ENCODE assay signal across 8 cellular contexts in the genomic region with DNA sequence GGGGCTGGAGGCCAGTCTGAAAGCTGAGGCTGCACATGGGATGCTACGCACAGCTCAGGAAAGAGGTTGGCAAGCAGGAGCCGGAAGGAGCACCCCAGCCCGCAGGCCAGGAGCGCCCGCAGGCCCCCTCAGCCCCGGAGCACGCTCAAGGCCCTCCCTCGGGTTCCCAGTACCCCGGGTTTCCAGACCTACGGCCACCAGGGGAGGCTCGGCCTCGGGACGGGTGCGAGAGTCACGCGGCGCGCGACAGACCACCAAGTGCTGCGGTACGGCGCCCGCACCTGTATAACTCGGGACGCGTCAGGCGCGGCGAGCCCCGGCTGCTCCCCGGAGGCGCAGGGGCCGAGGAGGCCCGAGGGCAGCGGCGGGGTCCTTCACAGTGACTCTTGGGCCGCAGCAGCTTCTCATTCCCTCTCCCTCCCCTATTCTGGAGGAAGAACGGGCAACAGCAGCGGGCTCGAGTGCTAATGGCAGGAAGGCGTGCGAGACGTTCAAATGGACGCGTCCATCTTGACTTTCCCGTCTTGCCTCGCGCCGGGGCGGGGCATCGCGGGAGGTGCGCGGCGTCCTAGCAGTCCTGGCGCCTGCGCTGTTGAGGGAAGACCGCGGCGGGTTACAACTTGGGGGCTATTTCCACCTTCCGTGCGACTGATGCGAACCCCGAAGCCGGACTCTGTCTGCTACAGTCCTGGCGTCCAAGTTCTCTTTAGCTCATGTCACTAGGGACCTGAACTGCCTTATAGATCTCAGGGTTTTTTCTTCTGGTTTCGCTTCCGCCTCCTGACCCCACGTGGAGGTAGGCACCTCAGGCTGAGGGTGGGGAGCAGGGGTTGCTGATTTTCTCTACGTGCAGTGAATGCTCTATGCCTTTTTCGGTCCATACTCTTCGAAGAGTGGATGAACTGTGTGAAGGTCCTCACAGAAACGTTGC. TPM values are rescaled to one million over a fixed set of nuclear protein-coding genes. Genes with fewer than 3 reads are reported as not detected.
DNase-seq lines count a peak whose midpoint lies in the region; ATAC-seq and TF ChIP-seq lines count a peak whose summit lies in the region.

Gene ANAPC1, minus strand, starts transcription at position 533 of the 931 bp plus-strand sequence. CDS start 3,368 bp downstream, outside the sequence.

- WGBS in trophoblast cell (ENCODE audit: extremely low coverage, insufficient coverage, insufficient read length) = no CpG with 5 or more reads among the region's 73 CpGs

- H3K27me3 ChIP-seq in SU-DHL-6 (ENCODE audit: low read length) = no peaks in the 10 kb centered on the region
- H3K27me3 ChIP-seq in trophoblast cell (ENCODE audit: insufficient read depth, low read length) = no peaks in the 10 kb centered on the region
- H3K27me3 ChIP-seq in tibial artery = no peaks in the 10 kb centered on the region

- H4K20me1 ChIP-seq in SU-DHL-6 (ENCODE audit: low read depth, low read length) = no peaks in the 10 kb centered on the region

- H2AFZ ChIP-seq in SU-DHL-6 (ENCODE audit: low read depth, low read length, severe bottlenecking) = peak within 1 kb of the TSS; percentile 75
- peak within 1 kb of the TSS; percentile 90 for H2AFZ ChIP-seq in trophoblast cell (ENCODE audit: insufficient read depth, low read length, poor library complexity)

- H3K14ac ChIP-seq in trophoblast cell (ENCODE audit: low read length) = peak within 1 kb of the TSS; percentile 90

- TF ChIP-seq CTCF in NB4 (IDR thresholded peaks at IDR 0.05; ENCODE audit: low read depth, low read length) (no peak), SU-DHL-6 (IDR thresholded peaks at IDR 0.05; ENCODE audit: insufficient read depth, low read length, poor library complexity, severe bottlenecking) (no peak), tibial artery (IDR thresholded peaks at IDR 0.05) (no peak)

- DNase-seq in NB4 (ENCODE audit: low read depth) (peak; percentile 96), Right ventricle myocardium superior (peak; percentile 92), trophoblast cell (peak; percentile 84 to 85), tibial artery (peak; percentile 84 to 85)
- DNase-seq in activated naive CD8-positive, alpha-beta T cell treated with anti-CD3 and anti-CD28 coated beads for 36 hours = peak; percentile 92

- peak within 1 kb of the TSS; percentile 96 for H3K27ac Mint-ChIP-seq in activated naive CD8-positive, alpha-beta T cell treated with anti-CD3 and anti-CD28 coated beads for 36 hours

- peaks cover 24% of the 10 kb centered on the region for H3F3A ChIP-seq in SU-DHL-6 (ENCODE audit: insufficient read depth)

- no peaks in the 10 kb centered on the region for H3K4me1 ChIP-seq in trophoblast cell (ENCODE audit: control insufficient read depth in 1 of 2, insufficient read depth in 2 of 2, low read length in 2 of 2)
- H3K4me1 ChIP-seq in tibial artery = peaks cover 0 to 14% (median 12%) of the 10 kb centered on the region in 4 donors

- peaks cover 24% of the 10 kb centered on the region for H3K36me3 Mint-ChIP-seq in activated naive CD8-positive, alpha-beta T cell treated with anti-CD3 and anti-CD28 coated beads for 36 hours

- H3K36me3 ChIP-seq in SU-DHL-6 (ENCODE audit: low read length) (no peaks in the 10 kb centered on the region), trophoblast cell (ENCODE audit: control insufficient read depth in 1 of 2, insufficient read depth in 2 of 2, low read length in 2 of 2) (peaks cover 0 to 1% of the 10 kb centered on the region in 2 experiments), tibial artery (peaks cover 0 to 17% (median 7%) of the 10 kb centered on the region in 3 donors)

- peak within 1 kb of the TSS; percentile 93 for H4K8ac ChIP-seq in trophoblast cell (ENCODE audit: low read depth, low read length)

- H3K4ac ChIP-seq in trophoblast cell (ENCODE audit: low read depth, low read length) = peak within 1 kb of the TSS; percentile 73

- H3K27ac ChIP-seq in SU-DHL-6 (ENCODE audit: low read depth, low read length) = peak within 1 kb of the TSS; percentile 89
- peak within 1 kb of the TSS; percentile 69 for H3K27ac ChIP-seq in trophoblast cell (ENCODE audit: low read depth, low read length)
- H3K27ac ChIP-seq in tibial artery = peak within 1 kb of the TSS; percentile 78 to 79

- TF ChIP-seq POLR2A in GM10847 (IDR thresholded peaks at IDR 0.05; ENCODE audit: extremely low read depth, insufficient read length) (peak; percentile 81), NB4 (IDR thresholded peaks at IDR 0.05; ENCODE audit: extremely low read depth, insufficient read length) (peak; percentile 80)

- peak within 1 kb of the TSS; percentile 74 for H4K91ac ChIP-seq in trophoblast cell (ENCODE audit: low read depth, low read length)

- H3K4me1 Mint-ChIP-seq in activated naive CD8-positive, alpha-beta T cell treated with anti-CD3 and anti-CD28 coated beads for 36 hours = peaks cover 11% of the 10 kb centered on the region

- no peak within 1 kb of the TSS for H2AK5ac ChIP-seq in trophoblast cell (ENCODE audit: low read length)

- no peaks in the 10 kb centered on the region for H3K9me3 Mint-ChIP-seq in activated naive CD8-positive, alpha-beta T cell treated with anti-CD3 and anti-CD28 coated beads for 36 hours

- peak within 1 kb of the TSS; percentile 94 for H3K4me3 Mint-ChIP-seq in activated naive CD8-positive, alpha-beta T cell treated with anti-CD3 and anti-CD28 coated beads for 36 hours

- peak within 1 kb of the TSS; percentile 99 for H3K4me3 ChIP-seq in NB4 (ENCODE audit: low read depth, low read length)
- H3K4me3 ChIP-seq in SU-DHL-6 (ENCODE audit: insufficient read depth, low read length, poor library complexity, severe bottlenecking) = peak within 1 kb of the TSS; percentile 90
- peak within 1 kb of the TSS; percentile 98 for H3K4me3 ChIP-seq in trophoblast cell (ENCODE audit: low read depth, low read length)
- peak within 1 kb of the TSS; percentile 87 to 98 for H3K4me3 ChIP-seq in tibial artery

- intact Hi-C loops in Right ventricle myocardium superior (cut with DNase I) (no loop called here), tibial artery (cut with DNase I; ENCODE audit: low total_unique reads) (no loop called here)

- H2BK5ac ChIP-seq in trophoblast cell (ENCODE audit: low read depth, low read length, poor library complexity) = peak within 1 kb of the TSS; percentile 67

- no peaks in the 10 kb centered on the region for H3K9me2 ChIP-seq in SU-DHL-6 (replicated peaks; ENCODE audit: insufficient read depth, low read length)

- H4K12ac ChIP-seq in trophoblast cell (ENCODE audit: low read depth, low read length) = peak within 1 kb of the TSS; percentile 95

- peak within 1 kb of the TSS; percentile 92 for H3K18ac ChIP-seq in trophoblast cell (ENCODE audit: low read length)

- no peak within 1 kb of the TSS for H2BK12ac ChIP-seq in trophoblast cell (ENCODE audit: low read length)

- no peak within 1 kb of the TSS for H3K23ac ChIP-seq in trophoblast cell (ENCODE audit: low read length)

- H3K79me2 ChIP-seq in SU-DHL-6 (ENCODE audit: insufficient read depth, low read length) (peaks cover 24% of the 10 kb centered on the region), trophoblast cell (ENCODE audit: control insufficient read depth, insufficient read depth, low read length, poor library complexity) (peaks cover 7% of the 10 kb centered on the region)

- peaks cover 9% of the 10 kb centered on the region for H3K79me1 ChIP-seq in trophoblast cell (ENCODE audit: low read length)

- peak within 1 kb of the TSS; percentile 98 for H3K4me2 ChIP-seq in SU-DHL-6 (ENCODE audit: low read depth, low read length, poor library complexity, severe bottlenecking)
- peak within 1 kb of the TSS; percentile 99 for H3K4me2 ChIP-seq in trophoblast cell (ENCODE audit: low read length)

- no peaks in the 10 kb centered on the region for H3K9me3 ChIP-seq in SU-DHL-6 (ENCODE audit: insufficient read depth, low read length)
- H3K9me3 ChIP-seq in trophoblast cell (ENCODE audit: insufficient read depth, low read depth, low read length) = peaks cover 2% of the 10 kb centered on the region
- no peaks in the 10 kb centered on the region for H3K9me3 ChIP-seq in tibial artery

- peak within 1 kb of the TSS; percentile 74 for H2BK120ac ChIP-seq in trophoblast cell (ENCODE audit: insufficient read depth, low read length, poor library complexity)

- peak; percentile 90 for ATAC-seq in HG02571 (IDR thresholded peaks at IDR 0.05; ENCODE audit: unreplicated experiment)
- ATAC-seq in Right ventricle myocardium superior (ENCODE audit: poor library complexity) = peak; percentile 98

- no peaks in the 10 kb centered on the region for H3K27me3 Mint-ChIP-seq in activated naive CD8-positive, alpha-beta T cell treated with anti-CD3 and anti-CD28 coated beads for 36 hours

- H3K9ac ChIP-seq in SU-DHL-6 (ENCODE audit: low read length) = peak within 1 kb of the TSS; percentile 94
- H3K9ac ChIP-seq in trophoblast cell (ENCODE audit: low read length) = peak within 1 kb of the TSS; percentile 93

RNA-seq across cellular contexts. Expression of gene ANAPC1, which starts in this region (rescaled TPM):
- total RNA-seq in activated naive CD8-positive, alpha-beta T cell treated with anti-CD3 and anti-CD28 coated beads for 36 hours = 100 to 1,000 TPM; 137 to 149 TPM
- total RNA-seq in Right ventricle myocardium superior = 17.1 TPM
- 14.6 and 16.2 TPM in 2 replicates for polyA plus RNA-seq in trophoblast cell (2013)

Comparison
In these comparisons a context has a peak if more than half of its experiments do, and no peak if none do; other contexts are left out.
1. Peak in every context shown above with its lines: DNase-seq, ATAC-seq, H3K4me3 ChIP-seq and H3K27ac ChIP-seq.